9 cellular contexts compared by ENCODE assay signal in genomic region chr22:38513063-38513462, GRCh38. TPM values are rescaled to one million over a fixed set of nuclear protein-coding genes. Genes with fewer than 3 reads are reported as not detected.
A peak's percentile ranks its signal among the peaks of the same experiment; 100 is the strongest.
DNase-seq lines count a peak whose midpoint lies in the region; ATAC-seq and TF ChIP-seq lines count a peak whose summit lies in the region.
"Had no signal": no experiment of that assay in that cellular context is flagged by ENCODE, and none has a peak within 500 bp of the region (broad histone marks: within the 10 kb centered on the region; RNA-seq: fewer than 3 reads in every experiment).

No MANE protein-coding gene starts in this region.

- TF ChIP-seq CTCF in GM10248 (IDR thresholded peaks at IDR 0.05; ENCODE audit: control extremely low read depth, extremely low read depth, low read depth, missing control alignments) (peak; percentile 60), natural killer cell (IDR thresholded peaks at IDR 0.05) (no peak), MCF 10A (IDR thresholded peaks at IDR 0.05; ENCODE audit: unreplicated experiment) (no peak)

- H3K27ac Mint-ChIP-seq in natural killer cell (no peak overlapping the region), MCF 10A (ENCODE audit: low read depth, unreplicated experiment) (no peak overlapping the region)
- H3K27ac Mint-ChIP-seq: T-helper 1 cell treated with Interleukin-12 subunit alpha and Interleukin-12 subunit beta and Interleukin-4 antibody, amounts not matched to agents 30 μg/mL and 1 μg/mL, for 36 hours had no signal

- POLR2A ChIA-PET in GM10248 (lab: Yijun Ruan, JAX), result no interaction called here
- POLR2A ChIA-PET in MCF 10A (lab: Yijun Ruan, JAX), result no interaction called here

- no peak overlapping the region for H3K4me3 ChIP-seq in Jurkat, Clone E6-1 (ENCODE audit: low read length)

- no peaks in the 10 kb centered on the region for H3K36me3 Mint-ChIP-seq in activated T-cell treated with anti-CD3 and anti-CD28 coated beads, Interleukin-2, amount 50 U/mL, for 4 hours (ENCODE audit: insufficient read depth)
- no peaks in the 10 kb centered on the region for H3K36me3 Mint-ChIP-seq in natural killer cell
- no peaks in the 10 kb centered on the region for H3K36me3 Mint-ChIP-seq in MCF 10A (ENCODE audit: insufficient read depth, unreplicated experiment)

- no peaks in the 10 kb centered on the region for H3K27me3 Mint-ChIP-seq in activated T-cell treated with anti-CD3 and anti-CD28 coated beads, Interleukin-2, amount 50 U/mL, for 4 hours (ENCODE audit: low read depth)
- H3K27me3 Mint-ChIP-seq in natural killer cell (ENCODE audit: low read depth in 2 of 2) (no peaks in the 10 kb centered on the region), MCF 10A (ENCODE audit: insufficient read depth, unreplicated experiment) (no peaks in the 10 kb centered on the region)

- no peak overlapping the region for H3K4me3 Mint-ChIP-seq in activated T-cell treated with anti-CD3 and anti-CD28 coated beads, Interleukin-2, amount 50 U/mL, for 4 hours
- H3K4me3 Mint-ChIP-seq in natural killer cell (no peak overlapping the region), MCF 10A (ENCODE audit: unreplicated experiment) (no peak overlapping the region)
- H3K4me3 Mint-ChIP-seq: T-helper 1 cell treated with Interleukin-12 subunit alpha and Interleukin-12 subunit beta and Interleukin-4 antibody, amounts not matched to agents 30 μg/mL and 1 μg/mL, for 36 hours had no signal

- CTCF ChIA-PET in GM10248 (lab: Yijun Ruan, JAX) (interaction anchor here (0.9 to 2.7 kb wide), 3 partner anchors 9 to 19 kb away, joined by 3 to 16 read pairs (median 3); no protein-coding TSS in a partner anchor), MCF 10A (lab: Yijun Ruan, JAX) (no interaction called here)

- BruUV-seq in MCF 10A (replicated peaks; lab: Mats Ljungman, UMichigan), result no TSS peak

- H3K4me1 Mint-ChIP-seq in activated T-cell treated with anti-CD3 and anti-CD28 coated beads, Interleukin-2, amount 50 U/mL, for 4 hours (ENCODE audit: low read depth), result peaks cover 4% of the 10 kb centered on the region
- H3K4me1 Mint-ChIP-seq in natural killer cell, result peaks cover 0 to 6% of the 10 kb centered on the region in 2 donors
- H3K4me1 Mint-ChIP-seq in MCF 10A (ENCODE audit: insufficient read depth, unreplicated experiment), result no peaks in the 10 kb centered on the region

- peak; percentile 54 for DNase-seq in GM10248 (ENCODE audit: extremely low spot score)
- DNase-seq in Jurkat, Clone E6-1 (ENCODE audit: low read depth, low spot score), result peak; percentile 55
- DNase-seq in activated T-cell treated with anti-CD3 and anti-CD28 coated beads, Interleukin-2, amount 50 U/mL, for 4 hours, result peak; percentile 20
- peak; percentile 20 for DNase-seq in natural killer cell
- no peak for DNase-seq in NCI-H1105 (lab: John Stamatoyannopoulos, UW)
- no peak for DNase-seq in MCF 10A (ENCODE audit: unreplicated experiment)

- H3K9me3 Mint-ChIP-seq in activated T-cell treated with anti-CD3 and anti-CD28 coated beads, Interleukin-2, amount 50 U/mL, for 4 hours, result no peaks in the 10 kb centered on the region
- H3K9me3 Mint-ChIP-seq in natural killer cell, result peaks cover 0 to 4% of the 10 kb centered on the region in 2 donors
- no peaks in the 10 kb centered on the region for H3K9me3 Mint-ChIP-seq in MCF 10A (ENCODE audit: unreplicated experiment)
- H3K9me3 Mint-ChIP-seq: T-helper 1 cell treated with Interleukin-12 subunit alpha and Interleukin-12 subunit beta and Interleukin-4 antibody, amounts not matched to agents 30 μg/mL and 1 μg/mL, for 36 hours had no signal

- intact Hi-C loops in natural killer cell (cut with micrococcal nuclease), result no loop called here
- intact Hi-C loops in MCF 10A (cut with micrococcal nuclease), result no loop called here

- peak; percentile 67 to 69 for ATAC-seq in activated T-cell treated with anti-CD3 and anti-CD28 coated beads, Interleukin-2, amount 50 U/mL, for 4 hours
- ATAC-seq in natural killer cell (peak; percentile 79 to 98 (median 89)), HG02973 (IDR thresholded peaks at IDR 0.05; ENCODE audit: unreplicated experiment) (no peak)
- ATAC-seq: sciatic nerve had no signal

RNA-seq across cellular contexts. Expression of gene DDX17, which starts 7.0 kb away (rescaled TPM):
- polyA plus RNA-seq in Jurkat, Clone E6-1 (2012; ENCODE audit: insufficient read depth, insufficient read length), result 142 TPM
- total RNA-seq in activated T-cell treated with anti-CD3 and anti-CD28 coated beads, Interleukin-2, amount 50 U/mL, for 4 hours, result 100 to 1,000 TPM; 228 to 276 (median 251) TPM
- 100 to 1,000 TPM; 571 to 752 (median 578) TPM for total RNA-seq in natural killer cell
- total RNA-seq in MCF 10A (2022), result 322 and 422 TPM in 2 replicates

RNA-seq across cellular contexts. Expression of gene KDELR3, which starts 45.2 kb away (rescaled TPM):
- not detected for polyA plus RNA-seq in Jurkat, Clone E6-1 (2012; ENCODE audit: insufficient read depth, insufficient read length)
- under 1 TPM in 2 of 3 donors, not detected in 1; 0.21 to 0.35 TPM for total RNA-seq in activated T-cell treated with anti-CD3 and anti-CD28 coated beads, Interleukin-2, amount 50 U/mL, for 4 hours
- total RNA-seq in natural killer cell (under 1 TPM in 1 of 3 donors, not detected in 2; 0.25 TPM), MCF 10A (2022) (6.4 and 11.5 TPM in 2 replicates)

RNA-seq across cellular contexts. Expression of gene DMC1, which starts 56.9 kb away (rescaled TPM):
- polyA plus RNA-seq in Jurkat, Clone E6-1 (2012; ENCODE audit: insufficient read depth, insufficient read length), result 8.2 TPM
- 1 to 10 TPM; 1.9 to 3.0 (median 2.4) TPM for total RNA-seq in activated T-cell treated with anti-CD3 and anti-CD28 coated beads, Interleukin-2, amount 50 U/mL, for 4 hours
- total RNA-seq in natural killer cell, result 1 to 10 TPM in 1 of 3 donors, under 1 TPM in 2; 0.31 to 1.7 (median 0.63) TPM
- 0.56 and 1.4 TPM in 2 replicates for total RNA-seq in MCF 10A (2022)

RNA-seq across cellular contexts. Expression of gene KCNJ4, which starts 58.1 kb away (rescaled TPM):
- polyA plus RNA-seq in Jurkat, Clone E6-1 (2012; ENCODE audit: insufficient read depth, insufficient read length), result 0.61 TPM
- not detected for total RNA-seq in activated T-cell treated with anti-CD3 and anti-CD28 coated beads, Interleukin-2, amount 50 U/mL, for 4 hours
- total RNA-seq in natural killer cell (not detected), MCF 10A (2022) (not detected in 2 replicates)

Comparison
In these comparisons a context has a peak if more than half of its experiments do, and no peak if none do; other contexts are left out.
1. DNase-seq: peak in GM10248 (single experiment), Jurkat, Clone E6-1 (single experiment), activated T-cell treated with anti-CD3 and anti-CD28 coated beads, Interleukin-2, amount 50 U/mL, for 4 hours (single experiment) and natural killer cell (single experiment); none in NCI-H1105 (single experiment) and MCF 10A (single experiment).